Comparison of ENCODE assay signal across 1 cellular context in the genomic region with DNA sequence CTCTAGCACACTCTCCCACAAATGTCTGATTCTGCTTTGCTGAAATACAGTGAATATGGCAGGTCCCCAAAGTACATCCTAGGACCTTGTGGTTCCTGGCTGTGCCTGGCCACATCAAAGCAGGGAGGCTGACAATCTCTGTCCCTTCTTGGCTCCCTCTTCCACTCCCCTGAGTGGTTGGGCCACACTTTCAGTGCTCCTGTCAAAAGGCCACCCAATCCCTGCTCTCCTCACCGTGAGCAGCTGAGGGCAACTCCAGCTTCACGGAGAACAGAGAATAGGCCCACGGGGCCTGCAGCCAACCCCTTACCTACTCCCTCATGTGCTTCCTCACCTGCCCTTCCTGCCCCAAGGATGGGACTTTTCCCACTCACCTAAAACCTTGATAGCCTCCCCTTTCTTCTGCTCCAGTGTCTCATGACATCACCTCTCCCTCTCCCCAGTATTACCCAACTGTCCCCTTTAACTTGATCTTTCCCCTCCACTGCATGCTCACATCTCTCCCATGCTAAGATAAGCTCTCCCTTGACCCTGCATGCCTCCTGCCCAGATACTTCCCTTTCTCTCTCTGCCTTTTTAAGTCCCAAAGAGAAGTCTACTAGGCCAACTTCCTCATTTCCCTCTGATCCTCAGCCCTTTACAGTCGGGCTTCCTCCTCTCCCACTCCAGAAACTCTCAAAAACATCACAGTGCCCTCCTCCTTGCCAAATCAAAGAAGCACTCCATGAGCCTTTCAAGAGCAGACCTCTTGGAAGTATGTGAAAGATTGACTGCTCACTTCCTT.
TF ChIP-seq lines count a peak whose summit lies in the region.

No MANE protein-coding gene starts in this region.

TF ChIP-seq in K562, 482 proteins besides CTCF, POLR2A, EP300 and RAD21 (continues in another document):
- TF ChIP-seq HDAC3 (IDR thresholded peaks at IDR 0.05; ENCODE audit: borderline replicate concordance, partially characterized antibody), result no peak
- TF ChIP-seq FOS (IDR thresholded peaks at IDR 0.05; ENCODE audit: extremely low read depth, insufficient read length), result no peak
- TF ChIP-seq FUS (optimal IDR thresholded peaks at IDR 0.05; ENCODE audit: low read depth, low read length), result no peak
- TF ChIP-seq ERF (CRISPR knock-in tag; IDR thresholded peaks at IDR 0.05), result no peak
- TF ChIP-seq ZNF280B (CRISPR knock-in tag; IDR thresholded peaks at IDR 0.05), result no peak
- TF ChIP-seq THRB (CRISPR knock-in tag; conservative IDR thresholded peaks at IDR 0.05), result no peak
- TF ChIP-seq, protein P1, sequence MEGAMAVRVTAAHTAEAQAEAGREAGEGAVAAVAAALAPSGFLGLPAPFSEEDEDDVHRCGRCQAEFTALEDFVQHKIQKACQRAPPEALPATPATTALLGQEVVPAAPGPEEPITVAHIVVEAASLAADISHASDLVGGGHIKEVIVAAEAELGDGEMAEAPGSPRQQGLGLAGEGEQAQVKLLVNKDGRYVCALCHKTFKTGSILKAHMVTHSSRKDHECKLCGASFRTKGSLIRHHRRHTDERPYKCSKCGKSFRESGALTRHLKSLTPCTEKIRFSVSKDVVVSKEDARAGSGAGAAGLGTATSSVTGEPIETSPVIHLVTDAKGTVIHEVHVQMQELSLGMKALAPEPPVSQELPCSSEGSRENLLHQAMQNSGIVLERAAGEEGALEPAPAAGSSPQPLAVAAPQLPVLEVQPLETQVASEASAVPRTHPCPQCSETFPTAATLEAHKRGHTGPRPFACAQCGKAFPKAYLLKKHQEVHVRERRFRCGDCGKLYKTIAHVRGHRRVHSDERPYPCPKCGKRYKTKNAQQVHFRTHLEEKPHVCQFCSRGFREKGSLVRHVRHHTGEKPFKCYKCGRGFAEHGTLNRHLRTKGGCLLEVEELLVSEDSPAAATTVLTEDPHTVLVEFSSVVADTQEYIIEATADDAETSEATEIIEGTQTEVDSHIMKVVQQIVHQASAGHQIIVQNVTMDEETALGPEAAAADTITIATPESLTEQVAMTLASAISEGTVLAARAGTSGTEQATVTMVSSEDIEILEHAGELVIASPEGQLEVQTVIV (CRISPR knock-in tag; IDR thresholded peaks at IDR 0.05; ENCODE audit: borderline replicate concordance), result no peak
- TF ChIP-seq MTF1 (CRISPR knock-in tag; IDR thresholded peaks at IDR 0.05; ENCODE audit: borderline replicate concordance), result no peak
- TF ChIP-seq, protein P2, sequence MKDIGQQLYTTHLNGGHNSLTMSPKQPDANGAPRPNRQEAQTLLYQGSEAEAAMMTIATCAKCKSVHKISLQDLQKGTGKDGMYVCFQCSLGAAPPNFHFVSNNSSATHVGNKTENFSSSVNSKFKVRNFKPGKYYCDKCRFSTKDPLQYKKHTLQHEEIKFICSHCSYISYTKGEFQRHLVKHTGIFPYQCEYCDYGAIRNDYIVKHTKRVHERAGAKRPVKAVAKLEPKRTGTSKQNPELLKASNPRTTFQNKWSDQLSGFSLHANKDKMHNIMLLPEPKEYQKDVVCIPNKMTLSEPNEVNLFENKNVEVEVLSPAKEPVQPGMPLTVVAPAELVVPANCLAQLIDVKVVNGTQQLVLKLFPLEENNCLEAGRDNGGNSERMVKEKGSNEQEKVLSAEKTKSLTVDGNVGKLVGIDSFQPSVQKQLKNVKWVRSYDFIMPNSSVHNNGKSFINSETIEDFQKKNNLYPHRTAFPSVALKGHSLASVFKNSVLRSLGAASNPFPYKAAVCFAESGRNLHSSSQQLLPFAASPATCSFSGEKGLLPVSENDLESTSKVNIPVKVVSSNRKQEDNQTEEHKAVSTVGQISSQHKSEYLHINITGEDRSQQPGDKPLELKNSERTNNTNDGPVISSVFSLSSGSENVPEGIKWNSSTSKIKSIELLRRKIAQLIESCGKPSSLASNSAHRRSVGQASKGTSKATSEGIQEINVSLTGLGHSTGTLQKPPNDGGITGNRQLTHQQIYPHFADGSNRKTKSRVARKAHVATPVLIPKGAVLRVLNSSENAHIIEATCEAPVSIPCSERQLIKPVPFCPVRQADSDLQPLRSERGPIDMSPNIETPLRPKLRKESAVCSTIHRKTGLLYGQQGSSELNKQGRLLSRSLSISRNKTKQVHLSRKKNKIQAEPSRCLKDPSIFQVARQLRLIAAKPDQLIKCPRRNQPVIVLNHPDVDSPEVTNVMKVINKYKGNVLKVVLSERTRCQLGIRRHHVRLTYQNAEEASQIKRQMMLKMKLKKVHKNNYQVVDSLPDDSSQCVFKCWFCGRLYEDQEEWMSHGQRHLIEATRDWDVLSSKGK (CRISPR knock-in tag; IDR thresholded peaks at IDR 0.05), result no peak
- no peak for TF ChIP-seq PHTF2 (CRISPR knock-in tag; IDR thresholded peaks at IDR 0.05)
- no peak for TF ChIP-seq U2AF2 (optimal IDR thresholded peaks at IDR 0.05; ENCODE audit: low read depth, low read length)
- no peak for TF ChIP-seq CREB3L1 (IDR thresholded peaks at IDR 0.05; ENCODE audit: borderline replicate concordance, low read depth)
- TF ChIP-seq, protein P3, sequence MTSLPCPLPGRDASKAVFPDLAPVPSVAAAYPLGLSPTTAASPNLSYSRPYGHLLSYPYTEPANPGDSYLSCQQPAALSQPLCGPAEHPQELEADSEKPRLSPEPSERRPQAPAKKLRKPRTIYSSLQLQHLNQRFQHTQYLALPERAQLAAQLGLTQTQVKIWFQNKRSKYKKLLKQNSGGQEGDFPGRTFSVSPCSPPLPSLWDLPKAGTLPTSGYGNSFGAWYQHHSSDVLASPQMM (CRISPR knock-in tag; IDR thresholded peaks at IDR 0.05), result no peak
- no peak for TF ChIP-seq TCF7 (IDR thresholded peaks at IDR 0.05; ENCODE audit: borderline replicate concordance)
- TF ChIP-seq SUPT5H (IDR thresholded peaks at IDR 0.05), result no peak
- no peak for TF ChIP-seq CHD2 (IDR thresholded peaks at IDR 0.05; ENCODE audit: low read depth, low read length)
- no peak for TF ChIP-seq NCOA6 (IDR thresholded peaks at IDR 0.05)
- TF ChIP-seq, protein P4, sequence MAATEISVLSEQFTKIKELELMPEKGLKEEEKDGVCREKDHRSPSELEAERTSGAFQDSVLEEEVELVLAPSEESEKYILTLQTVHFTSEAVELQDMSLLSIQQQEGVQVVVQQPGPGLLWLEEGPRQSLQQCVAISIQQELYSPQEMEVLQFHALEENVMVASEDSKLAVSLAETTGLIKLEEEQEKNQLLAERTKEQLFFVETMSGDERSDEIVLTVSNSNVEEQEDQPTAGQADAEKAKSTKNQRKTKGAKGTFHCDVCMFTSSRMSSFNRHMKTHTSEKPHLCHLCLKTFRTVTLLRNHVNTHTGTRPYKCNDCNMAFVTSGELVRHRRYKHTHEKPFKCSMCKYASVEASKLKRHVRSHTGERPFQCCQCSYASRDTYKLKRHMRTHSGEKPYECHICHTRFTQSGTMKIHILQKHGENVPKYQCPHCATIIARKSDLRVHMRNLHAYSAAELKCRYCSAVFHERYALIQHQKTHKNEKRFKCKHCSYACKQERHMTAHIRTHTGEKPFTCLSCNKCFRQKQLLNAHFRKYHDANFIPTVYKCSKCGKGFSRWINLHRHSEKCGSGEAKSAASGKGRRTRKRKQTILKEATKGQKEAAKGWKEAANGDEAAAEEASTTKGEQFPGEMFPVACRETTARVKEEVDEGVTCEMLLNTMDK (IDR thresholded peaks at IDR 0.05; ENCODE audit: borderline replicate concordance, insufficient read depth, low read depth, low read length, poor library complexity, severe bottlenecking), result no peak
- TF ChIP-seq RBBP5 (IDR thresholded peaks at IDR 0.05; ENCODE audit: borderline replicate concordance, insufficient read depth, low read length, poor library complexity, severe bottlenecking), result no peak
- TF ChIP-seq ZNF175 (CRISPR knock-in tag; IDR thresholded peaks at IDR 0.05; ENCODE audit: low read depth), result 0 out of 2 replicates have a peak, but pooled peaks have one; percentile 45
- TF ChIP-seq SRSF3 (IDR thresholded peaks at IDR 0.05; ENCODE audit: insufficient read depth, low read length), result no peak
- TF ChIP-seq ZNF780A (CRISPR knock-in tag; IDR thresholded peaks at IDR 0.05), result no peak
- TF ChIP-seq PTTG1 (tag; IDR thresholded peaks at IDR 0.05; ENCODE audit: low read depth), result no peak
- no peak for TF ChIP-seq DEAF1 (CRISPR knock-in tag; IDR thresholded peaks at IDR 0.05)
- TF ChIP-seq CEBPG (CRISPR knock-in tag; IDR thresholded peaks at IDR 0.05), result no peak
- TF ChIP-seq CEBPG (tag; conservative IDR thresholded peaks at IDR 0.05 in 1 of 2, IDR thresholded peaks at IDR 0.05 in 1 of 2), result peak; percentile 41 to 57; a peak in 2 of 4 replicates
- no peak for TF ChIP-seq NR0B1 (IDR thresholded peaks at IDR 0.05; ENCODE audit: partially characterized antibody)
- TF ChIP-seq RBM34 (IDR thresholded peaks at IDR 0.05; ENCODE audit: borderline replicate concordance, insufficient read depth, low read length), result no peak
- TF ChIP-seq MYNN (IDR thresholded peaks at IDR 0.05), result no peak
- no peak for TF ChIP-seq MYNN (CRISPR knock-in tag; IDR thresholded peaks at IDR 0.05)
- no peak for TF ChIP-seq PRPF4 (IDR thresholded peaks at IDR 0.05; ENCODE audit: insufficient read depth, low read depth, low read length, poor library complexity, severe bottlenecking)
- TF ChIP-seq, protein P5, sequence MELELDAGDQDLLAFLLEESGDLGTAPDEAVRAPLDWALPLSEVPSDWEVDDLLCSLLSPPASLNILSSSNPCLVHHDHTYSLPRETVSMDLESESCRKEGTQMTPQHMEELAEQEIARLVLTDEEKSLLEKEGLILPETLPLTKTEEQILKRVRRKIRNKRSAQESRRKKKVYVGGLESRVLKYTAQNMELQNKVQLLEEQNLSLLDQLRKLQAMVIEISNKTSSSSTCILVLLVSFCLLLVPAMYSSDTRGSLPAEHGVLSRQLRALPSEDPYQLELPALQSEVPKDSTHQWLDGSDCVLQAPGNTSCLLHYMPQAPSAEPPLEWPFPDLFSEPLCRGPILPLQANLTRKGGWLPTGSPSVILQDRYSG (tag; conservative IDR thresholded peaks at IDR 0.05; ENCODE audit: low read depth), result no peak
- TF ChIP-seq SAFB (IDR thresholded peaks at IDR 0.05; ENCODE audit: borderline replicate concordance, low read depth, low read length), result no peak
- TF ChIP-seq GABPB2 (CRISPR knock-in tag; conservative IDR thresholded peaks at IDR 0.05), result no peak
- TF ChIP-seq ZEB2 (IDR thresholded peaks at IDR 0.05), result peak; percentile 75
- TF ChIP-seq USF2 (CRISPR knock-in tag; IDR thresholded peaks at IDR 0.05), result no peak
- TF ChIP-seq ZNF232 (CRISPR knock-in tag; IDR thresholded peaks at IDR 0.05), result no peak
- TF ChIP-seq SMARCA5 (IDR thresholded peaks at IDR 0.05), result peak; percentile 18; the same call in 1 of the 2 replicates
- TF ChIP-seq SMC3 (conservative IDR thresholded peaks at IDR 0.05; ENCODE audit: insufficient read depth, low read depth, low read length), result no peak
- TF ChIP-seq RHOXF2B (CRISPR knock-in tag; conservative IDR thresholded peaks at IDR 0.05), result no peak
